In genomic region chr4:162360369-162361149, GRCh38 we compare ENCODE assay signal across 20 cellular contexts.
"Had no signal": no experiment of that assay in that cellular context is flagged by ENCODE, and none has a peak within 500 bp of the region (broad histone marks: within the 10 kb centered on the region; RNA-seq: fewer than 3 reads in every experiment).

No MANE protein-coding gene starts in this region.

- ATAC-seq: foreskin keratinocyte, left cardiac atrium, lower lobe of right lung, pancreas, right cardiac atrium had no signal

- H3K9me3 Mint-ChIP-seq: nephron had no signal

- H3K27ac Mint-ChIP-seq: memory B cell, naive B cell, nephron, progenitor cell of endocrine pancreas had no signal

- DNase-seq: dermis blood vessel endothelial cell; erythroblast; foreskin keratinocyte; kidney; left cardiac atrium; left ventricle myocardium inferior; lower lobe of right lung; naive B cell; occipital lobe; pancreas; right cardiac atrium; small intestine; stimulated activated CD4-positive, alpha-beta T cell treated with anti-CD3 and anti-CD28 coated beads, Interleukin-12 subunit alpha, Interleukin-12 subunit beta, amount 100 ng/mL, for 4 hours; stimulated activated naive CD4-positive, alpha-beta T cell; stomach; substantia nigra; transverse colon had no signal

- H3K27me3 Mint-ChIP-seq: memory B cell, naive B cell, progenitor cell of endocrine pancreas had no signal

- H3K36me3 Mint-ChIP-seq: memory B cell, naive B cell had no signal

- H3K4me1 Mint-ChIP-seq: memory B cell, naive B cell, nephron had no signal

- H3K4me3 Mint-ChIP-seq: memory B cell, naive B cell, nephron had no signal
